Comparison of ENCODE assay signal across 13 cellular contexts in the genomic region with DNA sequence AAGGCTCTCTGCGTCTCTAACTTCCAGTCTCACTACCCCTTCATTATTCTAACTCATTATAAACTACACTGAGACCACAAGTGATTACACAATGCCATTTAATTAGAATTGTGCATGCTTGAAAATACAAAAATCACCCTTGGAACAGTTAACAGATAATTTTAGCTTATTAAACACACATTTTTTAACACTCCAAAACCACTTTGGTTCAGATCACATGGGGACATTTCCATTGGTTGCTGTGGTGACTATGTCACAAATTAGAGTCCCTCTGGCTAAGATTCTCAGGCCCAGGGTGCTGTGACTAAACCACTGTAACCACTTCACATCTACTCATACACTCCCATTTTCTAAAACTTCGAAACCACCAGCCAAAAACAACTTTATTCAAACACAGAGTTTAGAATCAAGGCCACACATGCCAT. TPM values are rescaled to one million over a fixed set of nuclear protein-coding genes. Genes with fewer than 3 reads are reported as not detected.
A peak's percentile ranks its signal among the peaks of the same experiment; 100 is the strongest.
DNase-seq lines count a peak whose midpoint lies in the region; ATAC-seq, FAIRE-seq and TF ChIP-seq lines count a peak whose summit lies in the region.
"Had no signal": no experiment of that assay in that cellular context is flagged by ENCODE, and none has a peak within 500 bp of the region (broad histone marks: within the 10 kb centered on the region; RNA-seq: fewer than 3 reads in every experiment).

No MANE protein-coding gene starts in this region.

- no peaks in the 10 kb centered on the region for H3K27me3 Mint-ChIP-seq in astrocyte (ENCODE audit: low read depth, unreplicated experiment)
- no peaks in the 10 kb centered on the region for H3K27me3 Mint-ChIP-seq in stimulated activated memory B cell treated with anti-CD40 and anti-IgM and Interleukin-4, amounts not matched to agents 10 μg/mL and 1 μg/mL and 100 μg/mL, for 72 hours
- H3K27me3 Mint-ChIP-seq: IgD-negative memory B cell had no signal

- WGBS in gastroesophageal sphincter (ENCODE audit: low coverage in 1 of 2), 2 donors, result 44 to 45% methylated on average over 2 of the region's 2 CpGs

- no peak overlapping the region for H3K27ac Mint-ChIP-seq in astrocyte (ENCODE audit: unreplicated experiment)
- H3K27ac Mint-ChIP-seq in stimulated activated memory B cell treated with anti-CD40 and anti-IgM and Interleukin-4, amounts not matched to agents 10 μg/mL and 1 μg/mL and 100 μg/mL, for 72 hours, result peak overlapping the region; percentile 18

- H3K4me1 ChIP-seq in astrocyte (ENCODE audit: insufficient read depth, low read length) (peaks cover 20% of the 10 kb centered on the region), gastroesophageal sphincter (peaks cover 14 to 82% (median 18%) of the 10 kb centered on the region in 3 donors)

- peaks cover 53% of the 10 kb centered on the region for H4K20me1 ChIP-seq in astrocyte (ENCODE audit: insufficient read depth, low read length)

- TF ChIP-seq CTCF in astrocyte (IDR thresholded peaks at IDR 0.05; ENCODE audit: insufficient read depth, low read depth, low read length) (no peak), gastroesophageal sphincter (IDR thresholded peaks at IDR 0.05) (no peak)

- no peaks in the 10 kb centered on the region for H3K9me3 ChIP-seq in astrocyte (ENCODE audit: insufficient read depth, low read depth, low read length)
- H3K9me3 ChIP-seq in gastroesophageal sphincter, result no peaks in the 10 kb centered on the region
- H3K9me3 ChIP-seq: left ventricle myocardium inferior, tibial artery had no signal

- no peak for TF ChIP-seq EP300 in gastroesophageal sphincter (IDR thresholded peaks at IDR 0.05)

- no peaks in the 10 kb centered on the region for H3K36me3 ChIP-seq in astrocyte (ENCODE audit: insufficient read depth, low read length)
- H3K36me3 ChIP-seq in gastroesophageal sphincter, result no peaks in the 10 kb centered on the region
- H3K36me3 ChIP-seq: tibial artery had no signal

- H3K4me2 ChIP-seq in astrocyte (ENCODE audit: low read length), result no peak overlapping the region

- H3K27ac ChIP-seq in astrocyte (ENCODE audit: low read depth, low read length) (no peak overlapping the region), gastroesophageal sphincter (no peak overlapping the region)
- H3K27ac ChIP-seq: epithelial cell of prostate, left ventricle myocardium inferior, tibial artery had no signal

- no peak for ATAC-seq in stimulated activated memory B cell treated with anti-CD40 and anti-IgM and Interleukin-4, amounts not matched to agents 10 μg/mL and 1 μg/mL and 100 μg/mL, for 72 hours
- ATAC-seq in gastroesophageal sphincter (no peak), HG03520 (IDR thresholded peaks at IDR 0.05; ENCODE audit: unreplicated experiment) (no peak)

- peaks cover 21% of the 10 kb centered on the region for H3K4me1 Mint-ChIP-seq in astrocyte (ENCODE audit: low read depth, unreplicated experiment)
- peaks cover 95% of the 10 kb centered on the region for H3K4me1 Mint-ChIP-seq in stimulated activated memory B cell treated with anti-CD40 and anti-IgM and Interleukin-4, amounts not matched to agents 10 μg/mL and 1 μg/mL and 100 μg/mL, for 72 hours

- no peak overlapping the region for H3K4me3 Mint-ChIP-seq in astrocyte (ENCODE audit: unreplicated experiment)
- H3K4me3 Mint-ChIP-seq in stimulated activated memory B cell treated with anti-CD40 and anti-IgM and Interleukin-4, amounts not matched to agents 10 μg/mL and 1 μg/mL and 100 μg/mL, for 72 hours, result no peak overlapping the region

- H3K9ac ChIP-seq in astrocyte (ENCODE audit: low read length), result no peak overlapping the region

- no peaks in the 10 kb centered on the region for H3K27me3 ChIP-seq in astrocyte (ENCODE audit: insufficient read depth, low read length)
- no peaks in the 10 kb centered on the region for H3K27me3 ChIP-seq in gastroesophageal sphincter
- H3K27me3 ChIP-seq: tibial artery had no signal

- H3K36me3 Mint-ChIP-seq in astrocyte (ENCODE audit: low read depth, unreplicated experiment), result no peaks in the 10 kb centered on the region
- peaks cover 20% of the 10 kb centered on the region for H3K36me3 Mint-ChIP-seq in stimulated activated memory B cell treated with anti-CD40 and anti-IgM and Interleukin-4, amounts not matched to agents 10 μg/mL and 1 μg/mL and 100 μg/mL, for 72 hours

- FAIRE-seq in astrocyte (lab: Jason Lieb, UNC), result no peak

- H3K4me3 ChIP-seq in astrocyte (ENCODE audit: insufficient read depth, low read depth, low read length) (no peak overlapping the region), gastroesophageal sphincter (no peak overlapping the region)
- H3K4me3 ChIP-seq: left ventricle myocardium inferior, tibial artery had no signal

- H3K9me3 Mint-ChIP-seq in astrocyte (ENCODE audit: unreplicated experiment), result no peaks in the 10 kb centered on the region
- H3K9me3 Mint-ChIP-seq in stimulated activated memory B cell treated with anti-CD40 and anti-IgM and Interleukin-4, amounts not matched to agents 10 μg/mL and 1 μg/mL and 100 μg/mL, for 72 hours, result no peaks in the 10 kb centered on the region
- H3K9me3 Mint-ChIP-seq: IgD-negative memory B cell had no signal

- DNase-seq in SIG-M5 treated with dmso at 0.1 percent for 504 hours (lab: John Stamatoyannopoulos, UW; ENCODE audit: unreplicated experiment), result peak; percentile 25
- no peak for DNase-seq in SIG-M5 (lab: John Stamatoyannopoulos, UW)
- peak; percentile 40 for DNase-seq in NCI-H2029 treated with DMSO at 0.1 percent for 48 hours (lab: John Stamatoyannopoulos, UW)
- DNase-seq in astrocyte (ENCODE audit: low read depth), result peak; percentile 21
- no peak for DNase-seq in NCI-H1092 treated with DMSO at 0.1 percent for 48 hours (lab: John Stamatoyannopoulos, UW)
- DNase-seq: left ventricle myocardium inferior, OCI-M1, tibial artery had no signal

- no peak overlapping the region for H2AFZ ChIP-seq in astrocyte (ENCODE audit: low read depth, low read length)

- peaks cover 94% of the 10 kb centered on the region for H3K79me2 ChIP-seq in astrocyte (ENCODE audit: insufficient read depth, low read length)

- TF ChIP-seq POLR2A in gastroesophageal sphincter (IDR thresholded peaks at IDR 0.05), result no peak

RNA-seq across cellular contexts. Expression of gene JAK1, which starts 43.0 kb away (rescaled TPM):
- 80.7 and 87.0 TPM in 2 replicates for total RNA-seq in astrocyte
- total RNA-seq in gastroesophageal sphincter, result 100 to 1,000 TPM; 132 to 166 (median 161) TPM

Comparison
In these comparisons a context has a peak if more than half of its experiments do, and no peak if none do; other contexts are left out.
1. DNase-seq: peak in SIG-M5 treated with dmso at 0.1 percent for 504 hours (single experiment), NCI-H2029 treated with DMSO at 0.1 percent for 48 hours (single experiment) and astrocyte (single experiment); none in SIG-M5 (single experiment) and NCI-H1092 treated with DMSO at 0.1 percent for 48 hours (single experiment).